In the genomic region with DNA sequence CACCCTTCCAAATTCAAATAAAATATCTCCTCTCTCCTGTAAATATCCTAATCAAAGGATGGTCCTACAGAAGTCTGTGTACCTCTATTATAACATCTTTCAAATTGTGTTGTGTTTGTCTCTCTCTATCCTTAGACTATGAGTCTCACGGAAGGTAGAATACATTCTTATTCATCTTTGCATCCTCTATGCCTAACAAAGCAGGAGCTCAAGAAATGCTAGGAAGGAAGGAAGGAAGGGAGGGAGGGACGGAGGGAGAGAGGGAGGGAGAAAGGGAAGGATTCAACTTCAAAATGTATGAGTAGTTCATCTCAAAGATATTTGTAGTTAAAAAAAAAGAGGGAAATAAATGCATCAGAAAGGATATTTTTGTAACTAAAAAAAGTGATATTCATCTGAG, we compare ENCODE assay signal across 23 cellular contexts.
"Had no signal": no experiment of that assay in that cellular context is flagged by ENCODE, and none has a peak within 500 bp of the region (broad histone marks: within the 10 kb centered on the region; RNA-seq: fewer than 3 reads in every experiment).

No MANE protein-coding gene starts in this region.

- H3K27me3 Mint-ChIP-seq: central memory CD8-positive, alpha-beta T cell had no signal

- ATAC-seq: activated CD8-positive, alpha-beta memory T cell treated with anti-CD3 and anti-CD28 coated beads, Interleukin-2, amount 10 ng/mL, durations not matched to agents 7 days and 5 days; activated naive CD4-positive, alpha-beta T cell treated with anti-CD3 and anti-CD28 coated beads, Interleukin-2, amount 50 U/mL, for 72 hours; activated naive CD8-positive, alpha-beta T cell treated with anti-CD3 and anti-CD28 coated beads, Interleukin-2, amount 50 U/mL, for 24 hours; activated T-cell treated with anti-CD3 and anti-CD28 coated beads, Interleukin-2, amount 50 U/mL, for 4 hours; T-helper 17 cell had no signal

- DNase-seq: activated B cell treated with CpG ODN at 0.5 μM for 24 hours; activated CD4-positive, alpha-beta T cell treated with anti-CD3 and anti-CD28 coated beads for 1 hour; activated CD4-positive, alpha-beta T cell treated with anti-CD3 and anti-CD28 coated beads, Interleukin-2, amount 10 ng/mL, durations not matched to agents 24 days and 14 days; activated CD4-positive, alpha-beta T cell treated with anti-CD3 and anti-CD28 coated beads, Interleukin-2, amount 50 U/mL, for 48 hours; activated CD8-positive, alpha-beta memory T cell treated with anti-CD3 and anti-CD28 coated beads, Interleukin-2, amount 10 ng/mL, durations not matched to agents 7 days and 5 days; activated effector memory CD4-positive, alpha-beta T cell treated with anti-CD3 and anti-CD28 coated beads, Interleukin-2, amount 50 U/mL, for 16 hours; activated naive CD4-positive, alpha-beta T cell treated with Interleukin-2 at 50 U/mL for 16 hours; activated naive CD8-positive, alpha-beta T cell treated with anti-CD3 and anti-CD28 coated beads, Interleukin-2, amount 50 U/mL, for 24 hours; activated T-cell treated with anti-CD3 and anti-CD28 coated beads, Interleukin-2, amount 50 U/mL, for 4 hours; amygdala; Kasumi-1; NCI-H1048; NCI-H1694 treated with DMSO at 0.1 percent for 48 hours; NCI-H2081; NCI-H446; PC-9; SHP77 treated with DMSO at 0.1 percent for 48 hours; T-helper 17 cell; T-helper 9 cell had no signal

- H3K4me1 Mint-ChIP-seq: activated CD4-positive, alpha-beta T cell treated with anti-CD3 and anti-CD28 coated beads, Interleukin-2, amount 10 ng/mL, durations not matched to agents 24 days and 14 days; activated CD8-positive, alpha-beta memory T cell treated with anti-CD3 and anti-CD28 coated beads, Interleukin-2, amount 10 ng/mL, durations not matched to agents 7 days and 5 days; activated naive CD8-positive, alpha-beta T cell treated with anti-CD3 and anti-CD28 coated beads, Interleukin-2, amount 50 U/mL, for 24 hours; central memory CD8-positive, alpha-beta T cell had no signal

- H3K36me3 Mint-ChIP-seq: activated CD8-positive, alpha-beta memory T cell treated with anti-CD3 and anti-CD28 coated beads, Interleukin-2, amount 10 ng/mL, durations not matched to agents 7 days and 5 days; activated naive CD4-positive, alpha-beta T cell treated with anti-CD3 and anti-CD28 coated beads, Interleukin-2, amount 50 U/mL, for 72 hours; brain had no signal

- H3K9me3 Mint-ChIP-seq: activated B cell treated with CpG ODN at 0.5 μM for 24 hours; activated CD4-positive, alpha-beta T cell treated with anti-CD3 and anti-CD28 coated beads, Interleukin-2, amount 10 ng/mL, durations not matched to agents 24 days and 14 days; activated naive CD4-positive, alpha-beta T cell treated with anti-CD3 and anti-CD28 coated beads, Interleukin-2, amount 50 U/mL, for 72 hours; activated naive CD8-positive, alpha-beta T cell treated with anti-CD3 and anti-CD28 coated beads, Interleukin-2, amount 50 U/mL, for 24 hours; activated T-cell treated with anti-CD3 and anti-CD28 coated beads, Interleukin-2, amount 50 U/mL, for 4 hours; central memory CD8-positive, alpha-beta T cell had no signal

- H3K4me2 ChIP-seq: PC-9 had no signal

- H3K27ac ChIP-seq: PC-9 had no signal

- H2AFZ ChIP-seq: PC-9 had no signal

- H3K4me3 ChIP-seq: K562, PC-9 had no signal

- H3K4me3 Mint-ChIP-seq: activated B cell treated with CpG ODN at 0.5 μM for 24 hours; activated CD4-positive, alpha-beta T cell treated with anti-CD3 and anti-CD28 coated beads, Interleukin-2, amount 10 ng/mL, durations not matched to agents 24 days and 14 days; activated CD8-positive, alpha-beta memory T cell treated with anti-CD3 and anti-CD28 coated beads, Interleukin-2, amount 10 ng/mL, durations not matched to agents 7 days and 5 days; activated naive CD8-positive, alpha-beta T cell treated with anti-CD3 and anti-CD28 coated beads, Interleukin-2, amount 50 U/mL, for 24 hours; activated T-cell treated with anti-CD3 and anti-CD28 coated beads, Interleukin-2, amount 50 U/mL, for 4 hours; brain; central memory CD8-positive, alpha-beta T cell; T-helper 17 cell had no signal

- H3K27ac Mint-ChIP-seq: activated B cell treated with CpG ODN at 0.5 μM for 24 hours; activated CD4-positive, alpha-beta T cell treated with anti-CD3 and anti-CD28 coated beads, Interleukin-2, amount 10 ng/mL, durations not matched to agents 24 days and 14 days; activated CD8-positive, alpha-beta memory T cell treated with anti-CD3 and anti-CD28 coated beads, Interleukin-2, amount 10 ng/mL, durations not matched to agents 7 days and 5 days; activated naive CD4-positive, alpha-beta T cell treated with anti-CD3 and anti-CD28 coated beads, Interleukin-2, amount 50 U/mL, for 72 hours; activated naive CD8-positive, alpha-beta T cell treated with anti-CD3 and anti-CD28 coated beads, Interleukin-2, amount 50 U/mL, for 24 hours; T-helper 17 cell had no signal
